Comparison of ENCODE assay signal across 24 cellular contexts in the genomic region with DNA sequence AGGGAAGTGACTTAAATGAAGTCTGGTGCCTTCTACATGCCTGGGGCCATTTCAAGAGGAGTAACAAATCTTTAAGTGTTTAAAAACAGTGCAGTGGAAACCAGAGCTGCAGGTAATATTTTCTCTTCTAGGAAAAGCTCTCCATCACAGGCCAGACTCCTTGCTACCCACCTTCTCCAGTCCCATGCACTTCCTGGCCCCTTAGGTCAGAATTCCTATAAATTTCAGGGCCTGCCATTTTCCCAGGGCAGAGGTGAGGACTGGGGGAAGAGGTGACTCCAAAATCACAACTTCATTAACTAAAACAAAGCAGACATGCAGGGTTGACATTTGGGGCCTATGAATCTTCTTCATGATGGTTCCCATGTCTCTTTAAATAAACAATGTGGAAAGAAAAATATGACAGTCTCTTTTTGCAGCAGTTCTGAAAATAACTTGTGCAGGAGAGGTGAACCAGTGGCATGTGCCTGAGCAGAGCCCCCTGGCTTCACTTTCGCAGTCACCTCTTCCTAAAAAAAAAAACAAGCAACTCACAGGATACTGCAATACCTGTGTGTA.
DNase-seq lines count a peak whose midpoint lies in the region; ATAC-seq, FAIRE-seq and TF ChIP-seq lines count a peak whose summit lies in the region.
"Had no signal": no experiment of that assay in that cellular context is flagged by ENCODE, and none has a peak within 500 bp of the region (broad histone marks: within the 10 kb centered on the region; RNA-seq: fewer than 3 reads in every experiment).

No MANE protein-coding gene starts in this region.

- H4K20me1 ChIP-seq in IMR-90 (ENCODE audit: insufficient read depth, low read length), result no peaks in the 10 kb centered on the region
- no peaks in the 10 kb centered on the region for H4K20me1 ChIP-seq in H1 (replicated peaks in 1 of 2; ENCODE audit: control insufficient read depth in 1 of 2, insufficient read depth in 2 of 2, low read length in 2 of 2)

- TF ChIP-seq EP300 in H1 (IDR thresholded peaks at IDR 0.05; ENCODE audit: borderline replicate concordance in 1 of 2, low read depth in 2 of 2, low read length in 2 of 2), result no peak

- no peaks in the 10 kb centered on the region for H3K79me2 ChIP-seq in H1 (ENCODE audit: control insufficient read depth in 1 of 2, insufficient read depth in 2 of 2, low read length in 2 of 2)

- TF ChIP-seq POLR2A in IMR-90 (IDR thresholded peaks at IDR 0.05; ENCODE audit: low read depth, low read length) (no peak), H1 (IDR thresholded peaks at IDR 0.05; ENCODE audit: control extremely low read depth in 1 of 2, low read depth in 2 of 2, low read length in 2 of 2) (no peak)

- dilution Hi-C loops in IMR-90 (cut with HindIII; ENCODE audit: low sequenced_read_pairs, unreplicated experiment), result loop anchor here (25.0 kb wide), 1 partner anchor 208 kb away; no protein-coding TSS in a partner anchor

- 0 out of 2 replicates have a peak overlapping the region, but pooled peaks have one; percentile 52 for H3K14ac ChIP-seq in IMR-90 (replicated peaks; ENCODE audit: low read depth, low read length)
- no peak overlapping the region for H3K14ac ChIP-seq in H1 (ENCODE audit: insufficient read length)

- no peak overlapping the region for H3K4me2 ChIP-seq in IMR-90 (ENCODE audit: low read depth, low read length)
- H3K4me2 ChIP-seq in H1 (ENCODE audit: insufficient read depth in 1 of 2, low read depth in 2 of 2, low read length in 2 of 2), result no peak overlapping the region
- H3K4me2 ChIP-seq: PC-9 had no signal

- H2BK12ac ChIP-seq in H1 (ENCODE audit: low read depth, low read length), result no peak overlapping the region

- H4K8ac ChIP-seq in IMR-90 (ENCODE audit: low read depth in 2 of 2, low read length in 2 of 2) (peak overlapping the region in 1 of 2 experiments; percentile 19; a peak in 1 of 4 replicates), H1 (ENCODE audit: extremely low read depth, insufficient read depth, low read length) (no peak overlapping the region)

- no peaks in the 10 kb centered on the region; the same call in 1 of the 2 replicates for H3K9me1 ChIP-seq in IMR-90 (ENCODE audit: insufficient read depth, low read length)

- peaks cover 2% of the 10 kb centered on the region for H3K4me1 ChIP-seq in IMR-90 (ENCODE audit: control insufficient read depth, insufficient read depth, low read length)
- H3K4me1 ChIP-seq in H1 (replicated peaks in 1 of 4; ENCODE audit: control insufficient read depth in 3 of 4, insufficient read depth in 4 of 4, low read length in 3 of 4), result no peaks in the 10 kb centered on the region

- no peak for FAIRE-seq in H1 (lab: Jason Lieb, UNC)
- FAIRE-seq: GM18507, K562 had no signal

- TF ChIP-seq CTCF in IMR-90 (conservative IDR thresholded peaks at IDR 0.05; ENCODE audit: low read depth, low read length), result no peak
- no peak for TF ChIP-seq CTCF in H1 (IDR thresholded peaks at IDR 0.05; ENCODE audit: control extremely low read depth in 1 of 3, insufficient read depth in 1 of 3, low read depth in 1 of 3, low read length in 3 of 3)
- no peak for TF ChIP-seq CTCF in nephron (IDR thresholded peaks at IDR 0.05; ENCODE audit: unreplicated experiment in 3 of 3)

- no peak overlapping the region for H2AK9ac ChIP-seq in IMR-90 (replicated peaks; ENCODE audit: low read depth, low read length, poor library complexity)

- H2BK20ac ChIP-seq in IMR-90 (ENCODE audit: low read depth, low read length) (peak overlapping the region; percentile 73; the same call in 1 of the 2 replicates), H1 (ENCODE audit: low read length) (no peak overlapping the region)

- H2AFZ ChIP-seq in IMR-90 (replicated peaks; ENCODE audit: low read length, poor library complexity) (no peak overlapping the region), H1 (ENCODE audit: low read length) (peak overlapping the region; percentile 40)
- H2AFZ ChIP-seq: GM23248, PC-9 had no signal

- H2BK120ac ChIP-seq in IMR-90 (ENCODE audit: low read depth, low read length) (peak overlapping the region; percentile 25; the same call in 1 of the 2 replicates), H1 (replicated peaks; ENCODE audit: low read depth, low read length) (no peak overlapping the region)

- H3K27ac ChIP-seq in IMR-90 (ENCODE audit: insufficient read depth, low read length), result no peak overlapping the region
- H3K27ac ChIP-seq in H1 (ENCODE audit: low read depth, low read length), result no peak overlapping the region
- H3K27ac ChIP-seq: GM23248, PC-9, RWPE1 had no signal

- in situ Hi-C loops in IMR-90 (cut with MboI; ENCODE audit: low sequenced_read_pairs) (loop anchor here (5.0 kb wide), 1 partner anchor 218 kb away; no protein-coding TSS in a partner anchor), G401 (cut with HindIII; ENCODE audit: low sequenced_read_pairs) (no loop called here)

- H4K91ac ChIP-seq in IMR-90 (ENCODE audit: insufficient read depth, low read depth, low read length) (peak overlapping the region; percentile 38; the same call in 1 of the 2 replicates), H1 (replicated peaks; ENCODE audit: insufficient read length, low read length) (no peak overlapping the region)

- CTCF ChIA-PET in IMR-90 (lab: Yijun Ruan, JAX), result interaction anchor here (0.6 to 1.9 kb wide), 3 partner anchors 74 to 396 kb away, joined by 3 to 14 read pairs (median 3); no protein-coding TSS in a partner anchor
- CTCF ChIA-PET in H1 (lab: Charles Lee; ENCODE audit: partially characterized antibody), result interaction anchor here (3.0 to 3.6 kb wide), 2 partner anchors 212 to 215 kb away, joined by 8 to 28 read pairs; no protein-coding TSS in a partner anchor

- no TSS peak for BruUV-seq in IMR-90 (replicated peaks; lab: Mats Ljungman, UMichigan)

- H3K9ac ChIP-seq in IMR-90 (ENCODE audit: low read depth, low read length), result no peak overlapping the region
- H3K9ac ChIP-seq in H1 (replicated peaks in 1 of 4; ENCODE audit: extremely low read depth in 1 of 4, low read depth in 3 of 4, low read length in 3 of 4), result no peak overlapping the region
- H3K9ac ChIP-seq: GM23248 had no signal

- H4K5ac ChIP-seq in IMR-90 (ENCODE audit: low read depth, low read length) (no peak overlapping the region), H1 (ENCODE audit: insufficient read length, low read depth, low read length) (no peak overlapping the region)

- no peaks in the 10 kb centered on the region for H3K23me2 ChIP-seq in H1 (ENCODE audit: low read depth, low read length)

- no peak for DNase-seq in IMR-90
- no peak for DNase-seq in H1 (ENCODE audit: low read depth in 1 of 2, low spot score in 2 of 2)
- no peak for DNase-seq in G401 (ENCODE audit: low spot score)
- DNase-seq in amniotic stem cell (lab: John Stamatoyannopoulos, UW), result no peak
- DNase-seq: CD4-positive, CD25-positive, alpha-beta regulatory T cell; DMS153; GDM1; MM.1S; NCI-H1048; NCI-H1436; NCI-H187 treated with DMSO at 0.1 percent for 48 hours; NCI-H2107; NCI-H2227 treated with DMSO at 0.1 percent for 48 hours; NCI-H510A; NCI-H748 treated with DMSO at 0.1 percent for 48 hours; PC-9; SHP77 treated with DMSO at 0.1 percent for 48 hours had no signal

- no peaks in the 10 kb centered on the region for H3K27me3 Mint-ChIP-seq in nephron (ENCODE audit: low read depth)

- no peaks in the 10 kb centered on the region for H3K79me1 ChIP-seq in IMR-90 (ENCODE audit: low read depth in 1 of 2, low read length in 2 of 2)
- no peaks in the 10 kb centered on the region for H3K79me1 ChIP-seq in H1 (ENCODE audit: low read depth, low read length)

- H3K36me3 Mint-ChIP-seq in nephron (ENCODE audit: low read depth), result no peaks in the 10 kb centered on the region
- H3K36me3 Mint-ChIP-seq: CD4-positive, CD25-positive, alpha-beta regulatory T cell had no signal

- H3K9me3 ChIP-seq in IMR-90 (ENCODE audit: control insufficient read depth, insufficient read depth, low read length), result no peaks in the 10 kb centered on the region
- H3K9me3 ChIP-seq in H1 (ENCODE audit: insufficient read depth in 2 of 2, low read depth in 1 of 2, low read length in 1 of 2), result no peaks in the 10 kb centered on the region

- peaks cover 21% of the 10 kb centered on the region for H3K4me1 Mint-ChIP-seq in nephron
- H3K4me1 Mint-ChIP-seq: CD4-positive, CD25-positive, alpha-beta regulatory T cell had no signal

- no peak overlapping the region for H2AK5ac ChIP-seq in IMR-90 (ENCODE audit: low read depth, low read length)
- no peak overlapping the region for H2AK5ac ChIP-seq in H1 (ENCODE audit: low read depth, low read length)

- H3K36me3 ChIP-seq in IMR-90 (ENCODE audit: control insufficient read depth, insufficient read depth, low read length) (no peaks in the 10 kb centered on the region), H1 (ENCODE audit: control insufficient read depth in 2 of 4, insufficient read depth in 4 of 4, low read length in 3 of 4) (no peaks in the 10 kb centered on the region)

- ATAC-seq in IMR-90 (ENCODE audit: low read depth), result no peak
- ATAC-seq in HG03095 (IDR thresholded peaks at IDR 0.05; ENCODE audit: unreplicated experiment), result no peak
- ATAC-seq in HG02973 (IDR thresholded peaks at IDR 0.05; ENCODE audit: unreplicated experiment), result no peak
- ATAC-seq: K562 had no signal

- H3K4ac ChIP-seq in IMR-90 (ENCODE audit: low read depth, low read length) (peak overlapping the region; percentile 53; the same call in 1 of the 2 replicates), H1 (replicated peaks; ENCODE audit: insufficient read length, low read depth, low read length) (no peak overlapping the region)

- POLR2A ChIA-PET in IMR-90 (lab: Charles Lee; ENCODE audit: unreplicated experiment) (no interaction called here), H1 (lab: Charles Lee; ENCODE audit: partially characterized antibody) (no interaction called here)

- H3K9me3 Mint-ChIP-seq in nephron, result no peaks in the 10 kb centered on the region
- H3K9me3 Mint-ChIP-seq: CD4-positive, CD25-positive, alpha-beta regulatory T cell had no signal

- no CpG with 5 or more reads among the region's 1 CpG for WGBS in IMR-90 (ENCODE audit: extremely low coverage in 2 of 2, insufficient read length in 1 of 2), 2 experiments
- 71% methylated on average over 1 of the region's 1 CpG; no CpG with 5 or more reads in 1 of the 2 experiments for WGBS in H1 (ENCODE audit: extremely low coverage in 1 of 2, insufficient coverage in 1 of 2, insufficient read length in 1 of 2, insufficient replicate concordance in 2 of 2, low coverage in 1 of 2, low lambda C conversion rate in 2 of 2, missing lambda C conversion rate in 1 of 2), 2 experiments

- H3K4me3 Mint-ChIP-seq in nephron, result no peak overlapping the region
- H3K4me3 Mint-ChIP-seq: CD4-positive, CD25-positive, alpha-beta regulatory T cell had no signal

- H3K18ac ChIP-seq in IMR-90 (ENCODE audit: low read depth, low read length) (peak overlapping the region; percentile 1), H1 (ENCODE audit: extremely low read depth, low read length) (no peak overlapping the region)

- H3K23ac ChIP-seq in IMR-90 (ENCODE audit: low read depth, low read length) (no peak overlapping the region), H1 (ENCODE audit: insufficient read length) (no peak overlapping the region)

- H3K4me3 ChIP-seq in IMR-90 (ENCODE audit: insufficient read depth, low read depth, low read length) (no peak overlapping the region), H1 (ENCODE audit: extremely low read depth in 1 of 4, insufficient read depth in 2 of 4, low read depth in 3 of 4, low read length in 4 of 4) (no peak overlapping the region)
- H3K4me3 ChIP-seq: GM23248, K562, PC-9 had no signal

- H2BK5ac ChIP-seq in IMR-90 (ENCODE audit: low read depth, low read length, poor library complexity, severe bottlenecking) (no peak overlapping the region), H1 (ENCODE audit: low read depth, low read length) (no peak overlapping the region)

- intact Hi-C loops in IMR-90 (cut with micrococcal nuclease), result loop anchor here (1.0 to 10.0 kb wide), 5 partner anchors 64 to 900 kb away; partner anchors contain the start of gene TANC1

- TF ChIP-seq RAD21 in IMR-90 (IDR thresholded peaks at IDR 0.05; ENCODE audit: low read length), result no peak
- no peak for TF ChIP-seq RAD21 in H1 (IDR thresholded peaks at IDR 0.05 in 1 of 2, conservative IDR thresholded peaks at IDR 0.05 in 1 of 2; ENCODE audit: low read depth in 2 of 2, low read length in 2 of 2)

- H3K27me3 ChIP-seq in IMR-90 (ENCODE audit: control insufficient read depth, insufficient read depth, low read length) (no peaks in the 10 kb centered on the region), H1 (replicated peaks in 1 of 4; ENCODE audit: control insufficient read depth in 3 of 4, extremely low read depth in 1 of 4, insufficient read depth in 3 of 4, low read length in 3 of 4) (no peaks in the 10 kb centered on the region)

- H2BK15ac ChIP-seq in IMR-90 (ENCODE audit: low read depth, low read length) (no peak overlapping the region), H1 (ENCODE audit: low read length) (no peak overlapping the region)

- H3K56ac ChIP-seq in IMR-90 (ENCODE audit: extremely low read depth, insufficient read depth, low read length) (no peak overlapping the region), H1 (replicated peaks; ENCODE audit: insufficient read length, low read depth, low read length) (no peak overlapping the region)

- peak overlapping the region in 2 of 3 experiments; percentile 57 to 58 for H3K27ac Mint-ChIP-seq in nephron
- H3K27ac Mint-ChIP-seq: CD4-positive, CD25-positive, alpha-beta regulatory T cell had no signal
